ENCODE assay signal across 13 cellular contexts in the genomic region with DNA sequence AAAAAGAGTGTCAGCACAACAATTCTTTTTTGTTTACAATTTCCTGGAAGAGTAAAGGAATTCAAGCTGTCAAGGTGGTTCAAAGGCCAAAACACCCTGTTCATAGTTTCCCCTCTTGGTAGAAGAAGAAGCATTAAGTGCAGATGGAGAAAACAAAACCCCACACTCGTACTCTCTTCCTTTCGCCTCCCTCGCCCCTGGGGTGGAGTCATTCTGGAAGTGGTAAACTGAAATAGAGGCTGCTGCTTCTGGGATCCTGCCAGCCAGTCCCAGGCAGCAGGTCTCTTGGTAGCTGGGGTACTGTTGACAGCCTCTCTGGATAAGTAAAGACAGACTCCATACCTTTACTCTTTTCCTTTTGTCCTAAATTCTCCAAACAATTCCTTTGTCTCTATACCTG.
DNase-seq lines count a peak whose midpoint lies in the region; ATAC-seq and TF ChIP-seq lines count a peak whose summit lies in the region.
"Had no signal": no experiment of that assay in that cellular context is flagged by ENCODE, and none has a peak within 500 bp of the region (broad histone marks: within the 10 kb centered on the region; RNA-seq: fewer than 3 reads in every experiment).

No MANE protein-coding gene starts in this region.

- H3K36me3 ChIP-seq in hepatocyte (replicated peaks; ENCODE audit: insufficient read depth, low read depth) (no peaks in the 10 kb centered on the region), stomach (no peaks in the 10 kb centered on the region), ascending aorta (no peaks in the 10 kb centered on the region), ovary (no peaks in the 10 kb centered on the region)

- WGBS in hepatocyte (ENCODE audit: low lambda C conversion rate, missing lambda C conversion rate) = 46% methylated on average over 3 of the region's 3 CpGs
- WGBS in stomach, 5 donors = 46 to 64% (median 54%) methylated on average over 3 of the region's 3 CpGs
- 31 to 32% (median 31%) methylated on average over 3 of the region's 3 CpGs for WGBS in ovary, 3 donors

- intact Hi-C loops in Right ventricle myocardium superior (cut with DNase I) = no loop called here
- intact Hi-C loops in cardiac septum (cut with DNase I) = no loop called here
- intact Hi-C loops in stomach (cut with DNase I; ENCODE audit: low total_unique reads) = no loop called here
- intact Hi-C loops in ascending aorta (cut with DNase I) = no loop called here
- intact Hi-C loops in ovary (cut with DNase I) = loop anchor here in 1 of 4 donors (10.0 kb wide), 1 partner anchor 133 kb away; the partner anchor contains the start of gene IL6ST

- H3K27me3 ChIP-seq in hepatocyte = no peaks in the 10 kb centered on the region
- H3K27me3 ChIP-seq in stomach = no peaks in the 10 kb centered on the region
- no peaks in the 10 kb centered on the region for H3K27me3 ChIP-seq in ascending aorta
- no peaks in the 10 kb centered on the region for H3K27me3 ChIP-seq in ovary

- H3K4me2 ChIP-seq in hepatocyte = peak overlapping the region; percentile 4

- no peak for TF ChIP-seq EP300 in stomach (IDR thresholded peaks at IDR 0.05)
- TF ChIP-seq EP300 in ovary (IDR thresholded peaks at IDR 0.05) = no peak

- H2AFZ ChIP-seq in hepatocyte = peak overlapping the region; percentile 11

- no peaks in the 10 kb centered on the region for H4K20me1 ChIP-seq in hepatocyte (ENCODE audit: insufficient read depth, poor library complexity, severe bottlenecking)

- TF ChIP-seq POLR2A in stomach (IDR thresholded peaks at IDR 0.05) (no peak), ovary (IDR thresholded peaks at IDR 0.05) (no peak)

- ATAC-seq in Right ventricle myocardium superior (ENCODE audit: poor library complexity) = peak; percentile 23
- ATAC-seq: esophagus mucosa had no signal

- H3K27ac ChIP-seq in hepatocyte (peak overlapping the region; percentile 33), stomach (no peak overlapping the region), ascending aorta (no peak overlapping the region), ovary (no peak overlapping the region)

- TF ChIP-seq CTCF in hepatocyte (IDR thresholded peaks at IDR 0.05; ENCODE audit: poor library complexity) = no peak
- TF ChIP-seq CTCF in stomach (IDR thresholded peaks at IDR 0.05) = no peak
- TF ChIP-seq CTCF in ascending aorta (IDR thresholded peaks at IDR 0.05) = no peak
- no peak for TF ChIP-seq CTCF in ovary (IDR thresholded peaks at IDR 0.05)

- H3K9me2 ChIP-seq in hepatocyte (replicated peaks; ENCODE audit: insufficient read depth) = no peaks in the 10 kb centered on the region

- H3K4me1 ChIP-seq in hepatocyte (ENCODE audit: insufficient read depth) (peaks cover 18% of the 10 kb centered on the region), stomach (peaks cover 7 to 13% (median 11%) of the 10 kb centered on the region in 4 donors), ascending aorta (no peaks in the 10 kb centered on the region), ovary (ENCODE audit: insufficient read depth) (peaks cover 8% of the 10 kb centered on the region)

- H3K9me3 ChIP-seq in hepatocyte (ENCODE audit: low read depth) = no peaks in the 10 kb centered on the region
- peaks cover 0 to 7% (median 2%) of the 10 kb centered on the region in 4 donors for H3K9me3 ChIP-seq in stomach
- H3K9me3 ChIP-seq in ascending aorta = peaks cover 0 to 5% of the 10 kb centered on the region in 2 donors
- no peaks in the 10 kb centered on the region for H3K9me3 ChIP-seq in ovary

- H3K79me2 ChIP-seq in hepatocyte = no peaks in the 10 kb centered on the region

- DNase-seq in Right ventricle myocardium superior = peak; percentile 46
- DNase-seq in cardiac septum (ENCODE audit: low spot score) = no peak
- peak; percentile 29 for DNase-seq in activated T-cell treated with anti-CD3 and anti-CD28 coated beads, Interleukin-2, amount 50 U/mL, for 1 hour
- DNase-seq in hepatocyte (ENCODE audit: low spot score) = no peak
- peak; percentile 27 for DNase-seq in stomach
- no peak for DNase-seq in superior temporal gyrus (ENCODE audit: extremely low spot score)
- no peak for DNase-seq in ascending aorta (ENCODE audit: low spot score in 2 of 2)
- no peak for DNase-seq in ovary
- DNase-seq: activated gamma-delta T cell treated with Interleukin-2 at 50 U/mL for 16 hours, GOT3, mesendoderm, NCI-H1048 had no signal

- H3K4me3 ChIP-seq in hepatocyte = no peak overlapping the region
- no peak overlapping the region for H3K4me3 ChIP-seq in stomach
- no peak overlapping the region for H3K4me3 ChIP-seq in ascending aorta
- H3K4me3 ChIP-seq in ovary = no peak overlapping the region

Comparison
In these comparisons a context has a peak if more than half of its experiments do, and no peak if none do; other contexts are left out.
1. DNase-seq: peak in Right ventricle myocardium superior (single experiment), activated T-cell treated with anti-CD3 and anti-CD28 coated beads, Interleukin-2, amount 50 U/mL, for 1 hour (single experiment) and stomach (single experiment); none in cardiac septum (single experiment), hepatocyte (single experiment), superior temporal gyrus (single experiment), ascending aorta (0 of 2) and ovary (0 of 5).